Comparison of ENCODE assay signal across 1 cellular context in the genomic region with DNA sequence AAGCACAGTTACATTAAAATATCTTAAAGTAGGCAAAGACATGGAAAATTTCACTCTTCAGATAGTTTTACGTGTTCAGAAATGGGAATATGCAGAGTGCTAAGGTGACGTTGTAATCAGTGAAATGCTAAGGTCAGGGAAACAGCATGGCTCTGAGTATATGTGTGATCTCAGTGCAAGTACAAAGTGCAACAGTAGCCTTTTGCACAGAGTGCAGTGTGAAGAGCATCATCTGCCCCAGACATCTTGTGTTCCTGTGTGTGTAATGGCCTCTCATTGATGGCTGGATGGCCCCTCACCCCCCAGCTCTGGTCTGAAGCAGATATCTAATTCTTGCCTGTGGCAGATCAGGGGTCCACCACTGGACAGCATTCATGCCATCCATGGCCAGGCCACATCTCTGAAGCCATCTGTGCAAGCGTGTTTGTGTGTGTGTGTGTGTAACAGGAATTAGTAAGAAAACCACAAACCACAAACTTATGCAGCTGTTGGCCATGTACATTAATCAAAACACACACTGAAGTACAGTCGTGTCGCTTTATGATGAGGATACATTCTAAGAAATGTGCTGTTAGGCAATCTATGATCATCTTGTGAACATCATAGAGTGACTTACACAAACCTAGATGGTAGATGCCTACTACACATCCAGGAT.
A peak's percentile ranks its signal among the peaks of the same experiment; 100 is the strongest.
TF ChIP-seq lines count a peak whose summit lies in the region.

No MANE protein-coding gene starts in this region.

TF ChIP-seq in HepG2, 621 proteins besides CTCF, POLR2A, EP300 and RAD21 (continued from another document and continues in another):
- TF ChIP-seq, protein P1, sequence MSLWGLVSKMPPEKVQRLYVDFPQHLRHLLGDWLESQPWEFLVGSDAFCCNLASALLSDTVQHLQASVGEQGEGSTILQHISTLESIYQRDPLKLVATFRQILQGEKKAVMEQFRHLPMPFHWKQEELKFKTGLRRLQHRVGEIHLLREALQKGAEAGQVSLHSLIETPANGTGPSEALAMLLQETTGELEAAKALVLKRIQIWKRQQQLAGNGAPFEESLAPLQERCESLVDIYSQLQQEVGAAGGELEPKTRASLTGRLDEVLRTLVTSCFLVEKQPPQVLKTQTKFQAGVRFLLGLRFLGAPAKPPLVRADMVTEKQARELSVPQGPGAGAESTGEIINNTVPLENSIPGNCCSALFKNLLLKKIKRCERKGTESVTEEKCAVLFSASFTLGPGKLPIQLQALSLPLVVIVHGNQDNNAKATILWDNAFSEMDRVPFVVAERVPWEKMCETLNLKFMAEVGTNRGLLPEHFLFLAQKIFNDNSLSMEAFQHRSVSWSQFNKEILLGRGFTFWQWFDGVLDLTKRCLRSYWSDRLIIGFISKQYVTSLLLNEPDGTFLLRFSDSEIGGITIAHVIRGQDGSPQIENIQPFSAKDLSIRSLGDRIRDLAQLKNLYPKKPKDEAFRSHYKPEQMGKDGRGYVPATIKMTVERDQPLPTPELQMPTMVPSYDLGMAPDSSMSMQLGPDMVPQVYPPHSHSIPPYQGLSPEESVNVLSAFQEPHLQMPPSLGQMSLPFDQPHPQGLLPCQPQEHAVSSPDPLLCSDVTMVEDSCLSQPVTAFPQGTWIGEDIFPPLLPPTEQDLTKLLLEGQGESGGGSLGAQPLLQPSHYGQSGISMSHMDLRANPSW (CRISPR knock-in tag; IDR thresholded peaks at IDR 0.05; ENCODE audit: borderline replicate concordance) = no peak
- TF ChIP-seq RORA (CRISPR knock-in tag; IDR thresholded peaks at IDR 0.05) = no peak
- no peak for TF ChIP-seq TBL1XR1 (IDR thresholded peaks at IDR 0.05; ENCODE audit: borderline replicate concordance, low read length, partially characterized antibody)
- no peak for TF ChIP-seq AGO2 (optimal IDR thresholded peaks at IDR 0.05; ENCODE audit: low read depth, low read length)
- TF ChIP-seq IKZF1 (IDR thresholded peaks at IDR 0.05) = no peak
- no peak for TF ChIP-seq ZNF891 (CRISPR knock-in tag; IDR thresholded peaks at IDR 0.05)
- TF ChIP-seq ASH2L (IDR thresholded peaks at IDR 0.05; ENCODE audit: insufficient read length, low read depth, low read length) = no peak
- no peak for TF ChIP-seq ZNF746 (CRISPR knock-in tag; IDR thresholded peaks at IDR 0.05)
- no peak for TF ChIP-seq SP5 (CRISPR knock-in tag; IDR thresholded peaks at IDR 0.05; ENCODE audit: borderline replicate concordance, low read depth)
- no peak for TF ChIP-seq RFX1 (IDR thresholded peaks at IDR 0.05)
- no peak for TF ChIP-seq MED13 (CRISPR knock-in tag; IDR thresholded peaks at IDR 0.05)
- TF ChIP-seq ZNF563 (CRISPR knock-in tag; IDR thresholded peaks at IDR 0.05) = no peak
- no peak; the same call in 1 of the 2 replicates for TF ChIP-seq MXD4 (CRISPR knock-in tag; IDR thresholded peaks at IDR 0.05)
- no peak for TF ChIP-seq ZNF274 (CRISPR knock-in tag; IDR thresholded peaks at IDR 0.05)
- no peak for TF ChIP-seq ZNF160 (CRISPR knock-in tag; IDR thresholded peaks at IDR 0.05)
- no peak for TF ChIP-seq NAIF1 (CRISPR knock-in tag; IDR thresholded peaks at IDR 0.05; ENCODE audit: borderline replicate concordance)
- 0 out of 2 replicates have a peak, but pooled peaks have one; percentile 10 for TF ChIP-seq ZNF724P (CRISPR knock-in tag; IDR thresholded peaks at IDR 0.05; ENCODE audit: borderline replicate concordance)
- TF ChIP-seq GZF1 (CRISPR knock-in tag; IDR thresholded peaks at IDR 0.05) = no peak
- no peak for TF ChIP-seq ZNF577 (CRISPR knock-in tag; IDR thresholded peaks at IDR 0.05; ENCODE audit: borderline replicate concordance, low read depth)
- TF ChIP-seq, protein P2, sequence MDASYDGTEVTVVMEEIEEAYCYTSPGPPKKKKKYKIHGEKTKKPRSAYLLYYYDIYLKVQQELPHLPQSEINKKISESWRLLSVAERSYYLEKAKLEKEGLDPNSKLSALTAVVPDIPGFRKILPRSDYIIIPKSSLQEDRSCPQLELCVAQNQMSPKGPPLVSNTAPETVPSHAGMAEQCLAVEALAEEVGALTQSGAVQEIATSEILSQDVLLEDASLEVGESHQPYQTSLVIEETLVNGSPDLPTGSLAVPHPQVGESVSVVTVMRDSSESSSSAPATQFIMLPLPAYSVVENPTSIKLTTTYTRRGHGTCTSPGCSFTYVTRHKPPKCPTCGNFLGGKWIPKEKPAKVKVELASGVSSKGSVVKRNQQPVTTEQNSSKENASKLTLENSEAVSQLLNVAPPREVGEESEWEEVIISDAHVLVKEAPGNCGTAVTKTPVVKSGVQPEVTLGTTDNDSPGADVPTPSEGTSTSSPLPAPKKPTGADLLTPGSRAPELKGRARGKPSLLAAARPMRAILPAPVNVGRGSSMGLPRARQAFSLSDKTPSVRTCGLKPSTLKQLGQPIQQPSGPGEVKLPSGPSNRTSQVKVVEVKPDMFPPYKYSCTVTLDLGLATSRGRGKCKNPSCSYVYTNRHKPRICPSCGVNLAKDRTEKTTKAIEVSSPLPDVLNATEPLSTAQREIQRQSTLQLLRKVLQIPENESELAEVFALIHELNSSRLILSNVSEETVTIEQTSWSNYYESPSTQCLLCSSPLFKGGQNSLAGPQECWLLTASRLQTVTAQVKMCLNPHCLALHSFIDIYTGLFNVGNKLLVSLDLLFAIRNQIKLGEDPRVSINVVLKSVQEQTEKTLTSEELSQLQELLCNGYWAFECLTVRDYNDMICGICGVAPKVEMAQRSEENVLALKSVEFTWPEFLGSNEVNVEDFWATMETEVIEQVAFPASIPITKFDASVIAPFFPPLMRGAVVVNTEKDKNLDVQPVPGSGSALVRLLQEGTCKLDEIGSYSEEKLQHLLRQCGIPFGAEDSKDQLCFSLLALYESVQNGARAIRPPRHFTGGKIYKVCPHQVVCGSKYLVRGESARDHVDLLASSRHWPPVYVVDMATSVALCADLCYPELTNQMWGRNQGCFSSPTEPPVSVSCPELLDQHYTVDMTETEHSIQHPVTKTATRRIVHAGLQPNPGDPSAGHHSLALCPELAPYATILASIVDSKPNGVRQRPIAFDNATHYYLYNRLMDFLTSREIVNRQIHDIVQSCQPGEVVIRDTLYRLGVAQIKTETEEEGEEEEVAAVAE (CRISPR knock-in tag; IDR thresholded peaks at IDR 0.05; ENCODE audit: borderline replicate concordance) = no peak
- no peak for TF ChIP-seq NFKBIZ (CRISPR knock-in tag; IDR thresholded peaks at IDR 0.05)
- TF ChIP-seq RARG (CRISPR knock-in tag; IDR thresholded peaks at IDR 0.05; ENCODE audit: low read depth) = no peak
- no peak for TF ChIP-seq TCF7L2 (IDR thresholded peaks at IDR 0.05; ENCODE audit: low read depth, low read length)
- no peak for TF ChIP-seq ZNF780A (CRISPR knock-in tag; IDR thresholded peaks at IDR 0.05)
- no peak for TF ChIP-seq NR2F6 (IDR thresholded peaks at IDR 0.05)
- peak; percentile 55; the same call in 1 of the 2 replicates for TF ChIP-seq NR2F6 (CRISPR knock-in tag; IDR thresholded peaks at IDR 0.05)
- TF ChIP-seq ZNF652 (CRISPR knock-in tag; IDR thresholded peaks at IDR 0.05; ENCODE audit: borderline replicate concordance, low read depth) = peak; percentile 40; the same call in 1 of the 2 replicates
- TF ChIP-seq, protein P3, sequence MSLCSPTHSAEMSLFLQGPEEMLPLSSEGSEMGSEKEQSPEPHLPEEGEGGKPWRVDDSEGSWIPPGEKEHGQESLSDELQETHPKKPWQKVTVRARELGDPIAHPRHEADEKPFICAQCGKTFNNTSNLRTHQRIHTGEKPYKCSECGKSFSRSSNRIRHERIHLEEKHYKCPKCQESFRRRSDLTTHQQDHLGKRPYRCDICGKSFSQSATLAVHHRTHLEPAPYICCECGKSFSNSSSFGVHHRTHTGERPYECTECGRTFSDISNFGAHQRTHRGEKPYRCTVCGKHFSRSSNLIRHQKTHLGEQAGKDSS (CRISPR knock-in tag; IDR thresholded peaks at IDR 0.05; ENCODE audit: borderline replicate concordance, low read depth) = 0 out of 2 replicates have a peak, but pooled peaks have one; percentile 58
- TF ChIP-seq, protein P4, sequence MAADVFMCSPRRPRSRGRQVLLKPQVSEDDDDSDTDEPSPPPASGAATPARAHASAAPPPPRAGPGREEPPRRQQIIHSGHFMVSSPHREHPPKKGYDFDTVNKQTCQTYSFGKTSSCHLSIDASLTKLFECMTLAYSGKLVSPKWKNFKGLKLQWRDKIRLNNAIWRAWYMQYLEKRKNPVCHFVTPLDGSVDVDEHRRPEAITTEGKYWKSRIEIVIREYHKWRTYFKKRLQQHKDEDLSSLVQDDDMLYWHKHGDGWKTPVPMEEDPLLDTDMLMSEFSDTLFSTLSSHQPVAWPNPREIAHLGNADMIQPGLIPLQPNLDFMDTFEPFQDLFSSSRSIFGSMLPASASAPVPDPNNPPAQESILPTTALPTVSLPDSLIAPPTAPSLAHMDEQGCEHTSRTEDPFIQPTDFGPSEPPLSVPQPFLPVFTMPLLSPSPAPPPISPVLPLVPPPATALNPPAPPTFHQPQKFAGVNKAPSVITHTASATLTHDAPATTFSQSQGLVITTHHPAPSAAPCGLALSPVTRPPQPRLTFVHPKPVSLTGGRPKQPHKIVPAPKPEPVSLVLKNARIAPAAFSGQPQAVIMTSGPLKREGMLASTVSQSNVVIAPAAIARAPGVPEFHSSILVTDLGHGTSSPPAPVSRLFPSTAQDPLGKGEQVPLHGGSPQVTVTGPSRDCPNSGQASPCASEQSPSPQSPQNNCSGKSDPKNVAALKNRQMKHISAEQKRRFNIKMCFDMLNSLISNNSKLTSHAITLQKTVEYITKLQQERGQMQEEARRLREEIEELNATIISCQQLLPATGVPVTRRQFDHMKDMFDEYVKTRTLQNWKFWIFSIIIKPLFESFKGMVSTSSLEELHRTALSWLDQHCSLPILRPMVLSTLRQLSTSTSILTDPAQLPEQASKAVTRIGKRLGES (CRISPR knock-in tag; IDR thresholded peaks at IDR 0.05; ENCODE audit: borderline replicate concordance) = no peak
- no peak for TF ChIP-seq ZNF737 (CRISPR knock-in tag; IDR thresholded peaks at IDR 0.05; ENCODE audit: borderline replicate concordance)
- TF ChIP-seq ZSCAN21 (CRISPR knock-in tag; IDR thresholded peaks at IDR 0.05; ENCODE audit: borderline replicate concordance) = no peak
- peak; percentile 71; the same call in 1 of the 2 replicates for TF ChIP-seq ZNF644 (CRISPR knock-in tag; IDR thresholded peaks at IDR 0.05; ENCODE audit: low read depth)
- no peak for TF ChIP-seq TAF15 (IDR thresholded peaks at IDR 0.05; ENCODE audit: low read depth, low read length, poor library complexity, severe bottlenecking)
- TF ChIP-seq ELF1 (CRISPR knock-in tag; IDR thresholded peaks at IDR 0.05) = no peak
- TF ChIP-seq ZNF33B (CRISPR knock-in tag; IDR thresholded peaks at IDR 0.05) = no peak
- TF ChIP-seq, protein P5, sequence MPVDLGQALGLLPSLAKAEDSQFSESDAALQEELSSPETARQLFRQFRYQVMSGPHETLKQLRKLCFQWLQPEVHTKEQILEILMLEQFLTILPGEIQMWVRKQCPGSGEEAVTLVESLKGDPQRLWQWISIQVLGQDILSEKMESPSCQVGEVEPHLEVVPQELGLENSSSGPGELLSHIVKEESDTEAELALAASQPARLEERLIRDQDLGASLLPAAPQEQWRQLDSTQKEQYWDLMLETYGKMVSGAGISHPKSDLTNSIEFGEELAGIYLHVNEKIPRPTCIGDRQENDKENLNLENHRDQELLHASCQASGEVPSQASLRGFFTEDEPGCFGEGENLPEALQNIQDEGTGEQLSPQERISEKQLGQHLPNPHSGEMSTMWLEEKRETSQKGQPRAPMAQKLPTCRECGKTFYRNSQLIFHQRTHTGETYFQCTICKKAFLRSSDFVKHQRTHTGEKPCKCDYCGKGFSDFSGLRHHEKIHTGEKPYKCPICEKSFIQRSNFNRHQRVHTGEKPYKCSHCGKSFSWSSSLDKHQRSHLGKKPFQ (CRISPR knock-in tag; IDR thresholded peaks at IDR 0.05; ENCODE audit: insufficient replicate concordance) = no peak
- 0 out of 2 replicates have a peak, but pooled peaks have one; percentile 78 for TF ChIP-seq ZNF276 (CRISPR knock-in tag; IDR thresholded peaks at IDR 0.05; ENCODE audit: low read depth)
- TF ChIP-seq KLF15 (CRISPR knock-in tag; IDR thresholded peaks at IDR 0.05; ENCODE audit: borderline replicate concordance) = no peak
- no peak for TF ChIP-seq PLRG1 (conservative IDR thresholded peaks at IDR 0.05)
- no peak for TF ChIP-seq ZNF3 (CRISPR knock-in tag; IDR thresholded peaks at IDR 0.05)
- TF ChIP-seq NR1H2 (CRISPR knock-in tag; IDR thresholded peaks at IDR 0.05; ENCODE audit: borderline replicate concordance, low read depth) = no peak
- no peak for TF ChIP-seq ISX (CRISPR knock-in tag; conservative IDR thresholded peaks at IDR 0.05)
- no peak for TF ChIP-seq ZNF576 (CRISPR knock-in tag; IDR thresholded peaks at IDR 0.05)
- no peak for TF ChIP-seq RAD51 (IDR thresholded peaks at IDR 0.05; ENCODE audit: borderline replicate concordance)
- TF ChIP-seq JDP2 (CRISPR knock-in tag; IDR thresholded peaks at IDR 0.05; ENCODE audit: borderline replicate concordance) = no peak
- no peak for TF ChIP-seq ZKSCAN5 (CRISPR knock-in tag; IDR thresholded peaks at IDR 0.05)
- TF ChIP-seq ZNF816 (CRISPR knock-in tag; IDR thresholded peaks at IDR 0.05; ENCODE audit: borderline replicate concordance) = no peak
- no peak for TF ChIP-seq CAMTA2 (CRISPR knock-in tag; IDR thresholded peaks at IDR 0.05; ENCODE audit: borderline replicate concordance)
- no peak for TF ChIP-seq ZSCAN25 (CRISPR knock-in tag; IDR thresholded peaks at IDR 0.05)
- TF ChIP-seq RARA (CRISPR knock-in tag; IDR thresholded peaks at IDR 0.05) = peak; percentile 52
- no peak for TF ChIP-seq ZNF619 (CRISPR knock-in tag; IDR thresholded peaks at IDR 0.05)
- TF ChIP-seq ZNF878 (CRISPR knock-in tag; IDR thresholded peaks at IDR 0.05) = no peak
- TF ChIP-seq HNRNPL (IDR thresholded peaks at IDR 0.05; ENCODE audit: low read depth, low read length) = no peak
- TF ChIP-seq SPEN (CRISPR knock-in tag; IDR thresholded peaks at IDR 0.05; ENCODE audit: low read depth) = peak; percentile 65; the same call in 1 of the 2 replicates
- TF ChIP-seq, protein P6, sequence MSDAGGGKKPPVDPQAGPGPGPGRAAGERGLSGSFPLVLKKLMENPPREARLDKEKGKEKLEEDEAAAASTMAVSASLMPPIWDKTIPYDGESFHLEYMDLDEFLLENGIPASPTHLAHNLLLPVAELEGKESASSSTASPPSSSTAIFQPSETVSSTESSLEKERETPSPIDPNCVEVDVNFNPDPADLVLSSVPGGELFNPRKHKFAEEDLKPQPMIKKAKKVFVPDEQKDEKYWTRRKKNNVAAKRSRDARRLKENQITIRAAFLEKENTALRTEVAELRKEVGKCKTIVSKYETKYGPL (CRISPR knock-in tag; IDR thresholded peaks at IDR 0.05) = no peak
- TF ChIP-seq FOXA3 (CRISPR knock-in tag; IDR thresholded peaks at IDR 0.05) = no peak
- no peak for TF ChIP-seq U2AF1 (optimal IDR thresholded peaks at IDR 0.05; ENCODE audit: low read depth, low read length)
